8 cellular contexts compared by ENCODE assay signal in the genomic region with DNA sequence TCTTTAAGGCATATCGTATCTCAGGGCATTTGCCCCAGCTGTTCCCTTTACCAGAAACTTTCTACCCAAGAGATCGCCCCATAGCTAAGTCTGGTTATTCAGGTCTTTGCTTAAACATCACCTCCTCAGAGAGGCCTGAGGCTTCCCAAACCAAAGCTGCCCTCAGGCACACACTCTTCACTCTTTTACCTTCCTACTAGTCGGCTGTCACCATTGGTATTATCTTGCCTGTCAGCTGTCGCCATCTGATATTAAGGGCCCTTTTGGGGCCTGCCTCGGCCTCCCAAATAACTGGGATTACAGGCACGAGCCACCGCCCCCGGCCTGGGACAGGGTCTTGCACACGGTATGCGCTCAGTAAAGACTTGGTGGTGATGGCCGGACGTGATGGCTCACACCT. TPM values are rescaled to one million over a fixed set of nuclear protein-coding genes. Genes with fewer than 3 reads are reported as not detected.
DNase-seq lines count a peak whose midpoint lies in the region; ATAC-seq and TF ChIP-seq lines count a peak whose summit lies in the region.

No MANE protein-coding gene starts in this region.

- H3K27me3 ChIP-seq in Peyer's patch: no peaks in the 10 kb centered on the region
- H3K27me3 ChIP-seq in parathyroid adenoma (ENCODE audit: control insufficient read depth, insufficient read depth, low read length): no peaks in the 10 kb centered on the region

- H3K9me3 ChIP-seq in Peyer's patch: no peaks in the 10 kb centered on the region
- H3K9me3 ChIP-seq in parathyroid adenoma (ENCODE audit: control insufficient read depth, low read length): no peaks in the 10 kb centered on the region

- H3K4me3 ChIP-seq in Peyer's patch (peak overlapping the region; percentile 93 to 99 (median 98)), epithelial cell of proximal tubule (ENCODE audit: low read depth, low read length) (peak overlapping the region; percentile 86), parathyroid adenoma (ENCODE audit: low read depth, low read length) (peak overlapping the region; percentile 73)

- no peak overlapping the region for H2AFZ ChIP-seq in parathyroid adenoma

- no peak for TF ChIP-seq POLR2A in Peyer's patch (IDR thresholded peaks at IDR 0.05)

- no peak overlapping the region for H3K9ac ChIP-seq in parathyroid adenoma

- H3K4me2 ChIP-seq in parathyroid adenoma (ENCODE audit: low read length): peak overlapping the region; percentile 61

- TF ChIP-seq CTCF in Peyer's patch (IDR thresholded peaks at IDR 0.05) (no peak), epithelial cell of proximal tubule (conservative IDR thresholded peaks at IDR 0.05; ENCODE audit: low read depth, low read length) (no peak), parathyroid adenoma (IDR thresholded peaks at IDR 0.05) (no peak)

- H3K4me1 ChIP-seq in Peyer's patch (peaks cover 0 to 48% (median 9%) of the 10 kb centered on the region in 4 donors), parathyroid adenoma (peaks cover 8% of the 10 kb centered on the region)

- H3K36me3 ChIP-seq in Peyer's patch: peaks cover 0 to 35% (median 0%) of the 10 kb centered on the region in 3 donors
- no peaks in the 10 kb centered on the region for H3K36me3 ChIP-seq in parathyroid adenoma (ENCODE audit: control insufficient read depth, insufficient read depth, low read length)

- H3K79me2 ChIP-seq in parathyroid adenoma: no peaks in the 10 kb centered on the region

- DNase-seq in ELF-1 (ENCODE audit: low read depth, low spot score) (peak; percentile 60), Peyer's patch (no peak), epithelial cell of proximal tubule (ENCODE audit: low read depth) (no peak), T1000 (lab: John Stamatoyannopoulos, UW) (no peak)
- DNase-seq in activated effector memory CD4-positive, alpha-beta T cell treated with Interleukin-2 at 50 U/mL for 16 hours: no peak

- H3K27ac ChIP-seq in Peyer's patch (peak overlapping the region in 3 of 4 donors; percentile 89 to 94 (median 92)), parathyroid adenoma (peak overlapping the region; percentile 71)

- no peak for ATAC-seq in GM21447 (IDR thresholded peaks at IDR 0.05; ENCODE audit: unreplicated experiment)
- no peak for ATAC-seq in HG02970 (IDR thresholded peaks at IDR 0.05; ENCODE audit: low FRiP score, unreplicated experiment)

RNA-seq across cellular contexts. Expression of a gene that starts 1.0 kb away (rescaled TPM):
- 10 to 100 TPM; 12.5 to 43.7 (median 15.6) TPM for total RNA-seq in Peyer's patch
- total RNA-seq in epithelial cell of proximal tubule: 87.2 and 105 TPM in 2 replicates

RNA-seq across cellular contexts. Expression of a gene that starts 10.3 kb away (rescaled TPM):
- 10 to 100 TPM; 54.1 to 86.5 (median 75.3) TPM for total RNA-seq in Peyer's patch
- 108 and 129 TPM in 2 replicates for total RNA-seq in epithelial cell of proximal tubule

RNA-seq across cellular contexts. Expression of a gene that starts 13.4 kb away (rescaled TPM):
- total RNA-seq in Peyer's patch: 1 to 10 TPM in 1 of 4 donors, not detected in 3; 2.1 TPM
- 0.06 and 0.07 TPM in 2 replicates for total RNA-seq in epithelial cell of proximal tubule

RNA-seq across cellular contexts. Expression of a gene that starts 17.6 kb away (rescaled TPM):
- total RNA-seq in Peyer's patch (100 to 1,000 TPM; 253 to 369 (median 359) TPM), epithelial cell of proximal tubule (1,613 and 1,812 TPM in 2 replicates)

RNA-seq across cellular contexts. Expression of a gene that starts 22.5 kb away (rescaled TPM):
- total RNA-seq in Peyer's patch (10 to 100 TPM; 35.4 to 54.5 (median 48.3) TPM), epithelial cell of proximal tubule (89.1 and 101 TPM in 2 replicates)
